Comparison of ENCODE assay signal across 8 cellular contexts in the genomic region with DNA sequence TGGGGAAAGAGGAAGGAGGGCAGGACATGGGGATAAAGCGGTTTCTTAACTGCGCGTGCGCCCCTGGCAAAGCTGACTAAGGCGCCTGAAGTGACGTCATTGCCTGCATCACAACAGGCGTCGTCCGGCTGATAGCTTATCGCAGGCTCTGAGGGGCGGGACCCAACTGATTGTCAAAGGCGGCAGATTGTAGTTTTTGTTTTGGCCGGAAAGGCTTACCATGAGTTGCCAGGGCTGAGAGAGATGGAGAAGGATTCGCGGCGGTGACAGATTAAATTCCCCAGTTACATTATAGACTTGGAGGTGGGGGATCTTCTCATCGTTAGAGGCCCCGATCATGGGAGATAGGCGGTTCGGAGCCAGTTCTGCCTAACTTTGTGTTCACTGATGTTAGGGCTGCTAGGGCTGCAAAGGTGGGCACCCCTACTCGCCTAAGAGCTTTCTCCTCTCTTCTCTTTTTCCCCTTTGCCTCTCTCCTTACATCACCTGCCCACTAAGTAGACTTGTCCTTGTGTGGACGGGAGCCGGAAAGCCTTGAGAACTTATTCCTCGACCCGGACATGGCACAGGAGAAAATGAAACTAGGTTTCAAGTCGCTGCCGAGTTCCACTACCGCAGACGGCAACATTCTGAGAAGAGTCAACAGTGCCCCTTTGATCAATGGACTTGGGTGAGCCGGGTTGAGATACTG.
DNase-seq lines count a peak whose midpoint lies in the region; ATAC-seq and TF ChIP-seq lines count a peak whose summit lies in the region.

No MANE protein-coding gene starts in this region.

- no peak for TF ChIP-seq CTCF in AG09319 (IDR thresholded peaks at IDR 0.05; ENCODE audit: low read depth, low read length)

- peaks cover 21% of the 10 kb centered on the region for H3K36me3 Mint-ChIP-seq in central memory CD8-positive, alpha-beta T cell (ENCODE audit: insufficient read depth)

- H3K27ac Mint-ChIP-seq in central memory CD8-positive, alpha-beta T cell (ENCODE audit: low read depth): peak overlapping the region; percentile 94

- DNase-seq in AG09319 (ENCODE audit: extremely low read depth, low read depth): peak; percentile 77
- DNase-seq in NCI-H226: peak; percentile 86
- peak; percentile 52 to 74 (median 64) for DNase-seq in activated CD4-positive, CD25-positive, alpha-beta regulatory T cell (lab: John Stamatoyannopoulos, UW)
- DNase-seq in central memory CD8-positive, alpha-beta T cell (ENCODE audit: low spot score in 2 of 2): peak; percentile 63 to 81
- DNase-seq in iris pigment epithelial cell (ENCODE audit: low read depth): peak; percentile 90
- DNase-seq in stimulated activated CD4-positive, alpha-beta T cell treated with anti-CD3 and anti-CD28 coated beads, Interleukin-12 subunit alpha, Interleukin-12 subunit beta, amount 100 ng/mL, for 24 hours (ENCODE audit: low read depth in 2 of 2): peak; percentile 62 to 79

- peak; percentile 85 for ATAC-seq in GM19025 (IDR thresholded peaks at IDR 0.05; ENCODE audit: low read depth, unreplicated experiment)
- peak; percentile 89 for ATAC-seq in HG03196 (IDR thresholded peaks at IDR 0.05; ENCODE audit: unreplicated experiment)
- peak; percentile 91 for ATAC-seq in central memory CD8-positive, alpha-beta T cell (replicated peaks; ENCODE audit: extremely low read depth, poor library complexity, severe bottlenecking)

- H3K4me3 Mint-ChIP-seq in central memory CD8-positive, alpha-beta T cell: peak overlapping the region; percentile 91

- no peaks in the 10 kb centered on the region for H3K27me3 Mint-ChIP-seq in central memory CD8-positive, alpha-beta T cell

- peaks cover 10% of the 10 kb centered on the region for H3K4me1 Mint-ChIP-seq in central memory CD8-positive, alpha-beta T cell

- no peaks in the 10 kb centered on the region for H3K9me3 Mint-ChIP-seq in central memory CD8-positive, alpha-beta T cell

Comparison
In these comparisons a context has a peak if more than half of its experiments do, and no peak if none do; other contexts are left out.
1. Peak in every context shown above with its lines: DNase-seq and ATAC-seq.